In genomic region chr4:24488399-24489164, GRCh38 we compare ENCODE assay signal across 1 cellular context.
TF ChIP-seq lines count a peak whose summit lies in the region.

No MANE protein-coding gene starts in this region.

TF ChIP-seq in HepG2, 621 proteins besides CTCF, POLR2A, EP300 and RAD21 (continued from another document):
- TF ChIP-seq NFAT5 (CRISPR knock-in tag; IDR thresholded peaks at IDR 0.05) (no peak), XRCC5 (optimal IDR thresholded peaks at IDR 0.05; ENCODE audit: low read length) (peak; percentile 31), ZNF207 (IDR thresholded peaks at IDR 0.05; ENCODE audit: borderline replicate concordance) (no peak), MXD3 (CRISPR knock-in tag; IDR thresholded peaks at IDR 0.05) (no peak), FOSL2 (CRISPR knock-in tag; IDR thresholded peaks at IDR 0.05) (0 out of 2 replicates have a peak, but pooled peaks have one; percentile 8), STAG1 (CRISPR knock-in tag; IDR thresholded peaks at IDR 0.05) (peak; percentile 89), KDM2A (CRISPR knock-in tag; IDR thresholded peaks at IDR 0.05; ENCODE audit: borderline replicate concordance, low read depth) (peak; percentile 45; the same call in 1 of the 2 replicates), ONECUT2 (CRISPR knock-in tag; IDR thresholded peaks at IDR 0.05) (peak; percentile 70), NFYC (CRISPR knock-in tag; IDR thresholded peaks at IDR 0.05) (no peak), ZNF225 (CRISPR knock-in tag; IDR thresholded peaks at IDR 0.05) (no peak), ZMAT3 (CRISPR knock-in tag; conservative IDR thresholded peaks at IDR 0.05) (no peak), ZFP36 (IDR thresholded peaks at IDR 0.05; ENCODE audit: borderline replicate concordance, low read depth, low read length, partially characterized antibody) (no peak)
- TF ChIP-seq, protein P1, sequence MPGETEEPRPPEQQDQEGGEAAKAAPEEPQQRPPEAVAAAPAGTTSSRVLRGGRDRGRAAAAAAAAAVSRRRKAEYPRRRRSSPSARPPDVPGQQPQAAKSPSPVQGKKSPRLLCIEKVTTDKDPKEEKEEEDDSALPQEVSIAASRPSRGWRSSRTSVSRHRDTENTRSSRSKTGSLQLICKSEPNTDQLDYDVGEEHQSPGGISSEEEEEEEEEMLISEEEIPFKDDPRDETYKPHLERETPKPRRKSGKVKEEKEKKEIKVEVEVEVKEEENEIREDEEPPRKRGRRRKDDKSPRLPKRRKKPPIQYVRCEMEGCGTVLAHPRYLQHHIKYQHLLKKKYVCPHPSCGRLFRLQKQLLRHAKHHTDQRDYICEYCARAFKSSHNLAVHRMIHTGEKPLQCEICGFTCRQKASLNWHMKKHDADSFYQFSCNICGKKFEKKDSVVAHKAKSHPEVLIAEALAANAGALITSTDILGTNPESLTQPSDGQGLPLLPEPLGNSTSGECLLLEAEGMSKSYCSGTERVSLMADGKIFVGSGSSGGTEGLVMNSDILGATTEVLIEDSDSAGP (CRISPR knock-in tag; IDR thresholded peaks at IDR 0.05; ENCODE audit: borderline replicate concordance) = peak; percentile 23; the same call in 1 of the 2 replicates
